24 cellular contexts compared by ENCODE assay signal in genomic region chr6:101085327-101085726, GRCh38.
DNase-seq lines count a peak whose midpoint lies in the region; ATAC-seq and TF ChIP-seq lines count a peak whose summit lies in the region.
"Had no signal": no experiment of that assay in that cellular context is flagged by ENCODE, and none has a peak within 500 bp of the region (broad histone marks: within the 10 kb centered on the region; RNA-seq: fewer than 3 reads in every experiment).

No MANE protein-coding gene starts in this region.

- H3K9me2 ChIP-seq in Karpas-422 (replicated peaks; ENCODE audit: insufficient read depth, low read length) = no peaks in the 10 kb centered on the region

- no peaks in the 10 kb centered on the region for H3K79me2 ChIP-seq in Karpas-422 (ENCODE audit: low read length)

- H3K9me3 ChIP-seq in NT2/D1 (ENCODE audit: insufficient read depth, low read length) (no peaks in the 10 kb centered on the region), Karpas-422 (ENCODE audit: low read length) (peaks cover 1% of the 10 kb centered on the region)
- H3K9me3 ChIP-seq: esophagus squamous epithelium, thoracic aorta had no signal

- DNase-seq in H4 (ENCODE audit: low spot score) (peak; percentile 2), NT2/D1 (ENCODE audit: low read depth, low spot score) (peak; percentile 13), choroid plexus epithelial cell (ENCODE audit: low read depth) (peak; percentile 60), nephron progenitor cell (no peak), NCI-H128 (lab: John Stamatoyannopoulos, UW; ENCODE audit: unreplicated experiment) (no peak), G401 (ENCODE audit: low spot score) (no peak), Karpas-422 (no peak)
- DNase-seq: activated CD4-positive, alpha-beta T cell treated with anti-CD3 and anti-CD28 coated beads, Interleukin-2, amount 10 ng/mL, durations not matched to agents 7 days and 5 days; activated CD8-positive, alpha-beta memory T cell treated with anti-CD3 and anti-CD28 coated beads, Interleukin-2, amount 50 U/mL, for 4 hours; CD8-positive, alpha-beta T cell; central memory CD4-positive, alpha-beta T cell; DMS53; effector CD4-positive, alpha-beta T cell; esophagus squamous epithelium; left ventricle myocardium superior; MM.1S; NCI-H146; occipital lobe; right cardiac atrium; stimulated activated naive B cell treated with anti-CD40 and anti-IgM and Interleukin-4, amounts not matched to agents 10 μg/mL and 1 μg/mL and 100 μg/mL, for 72 hours had no signal

- H3K4me2 ChIP-seq in Karpas-422 (ENCODE audit: low read depth, low read length, poor library complexity, severe bottlenecking) = no peak overlapping the region

- no peak overlapping the region for H3K9ac ChIP-seq in NT2/D1 (ENCODE audit: insufficient read length, low read depth)
- H3K9ac ChIP-seq in Karpas-422 (ENCODE audit: low read length) = no peak overlapping the region

- H3K4me1 Mint-ChIP-seq in nephron progenitor cell = peaks cover 26% of the 10 kb centered on the region
- H3K4me1 Mint-ChIP-seq: activated CD4-positive, alpha-beta T cell treated with anti-CD3 and anti-CD28 coated beads, Interleukin-2, amount 10 ng/mL, durations not matched to agents 7 days and 5 days; stimulated activated naive B cell treated with anti-CD40 and anti-IgM and Interleukin-4, amounts not matched to agents 10 μg/mL and 1 μg/mL and 100 μg/mL, for 72 hours had no signal

- H3K9me3 Mint-ChIP-seq in nephron progenitor cell = peaks cover 8% of the 10 kb centered on the region

- H3K4me3 ChIP-seq in NT2/D1 (ENCODE audit: insufficient read length, low read depth) (no peak overlapping the region), choroid plexus epithelial cell (ENCODE audit: low read depth, low read length) (no peak overlapping the region), Karpas-422 (ENCODE audit: low read length) (no peak overlapping the region)
- H3K4me3 ChIP-seq: esophagus squamous epithelium, thoracic aorta had no signal

- peaks cover 5% of the 10 kb centered on the region for H3K27me3 Mint-ChIP-seq in nephron progenitor cell (ENCODE audit: low read depth, poor library complexity)
- H3K27me3 Mint-ChIP-seq: activated CD4-positive, alpha-beta T cell treated with anti-CD3 and anti-CD28 coated beads, Interleukin-2, amount 10 ng/mL, durations not matched to agents 7 days and 5 days; stimulated activated naive B cell treated with anti-CD40 and anti-IgM and Interleukin-4, amounts not matched to agents 10 μg/mL and 1 μg/mL and 100 μg/mL, for 72 hours had no signal

- no peak overlapping the region for H2AFZ ChIP-seq in Karpas-422 (ENCODE audit: low read length)

- TF ChIP-seq CTCF in choroid plexus epithelial cell (conservative IDR thresholded peaks at IDR 0.05; ENCODE audit: low read depth, low read length) (no peak), nephron progenitor cell (IDR thresholded peaks at IDR 0.05) (no peak)

- peaks cover 6% of the 10 kb centered on the region for H3K36me3 Mint-ChIP-seq in nephron progenitor cell (ENCODE audit: low read depth)
- H3K36me3 Mint-ChIP-seq: CD8-positive, alpha-beta T cell; stimulated activated naive B cell treated with anti-CD40 and anti-IgM and Interleukin-4, amounts not matched to agents 10 μg/mL and 1 μg/mL and 100 μg/mL, for 72 hours had no signal

- H3K36me3 ChIP-seq in NT2/D1 (ENCODE audit: insufficient read depth, insufficient read length, low read length) = no peaks in the 10 kb centered on the region
- H3K36me3 ChIP-seq in Karpas-422 (ENCODE audit: insufficient read depth, low read length) = no peaks in the 10 kb centered on the region
- H3K36me3 ChIP-seq: esophagus squamous epithelium, thoracic aorta had no signal

- no peak overlapping the region for H3K27ac ChIP-seq in Karpas-422 (ENCODE audit: low read length)
- H3K27ac ChIP-seq: esophagus squamous epithelium, RWPE1, thoracic aorta had no signal

- no peaks in the 10 kb centered on the region for H4K20me1 ChIP-seq in Karpas-422 (ENCODE audit: insufficient read depth, low read depth, low read length)

- in situ Hi-C loops in G401 (cut with HindIII; ENCODE audit: low sequenced_read_pairs) = no loop called here

- no peaks in the 10 kb centered on the region for H3K4me1 ChIP-seq in NT2/D1 (ENCODE audit: insufficient read depth, insufficient read length)
- H3K4me1 ChIP-seq in Karpas-422 (ENCODE audit: low read length) = no peaks in the 10 kb centered on the region
- H3K4me1 ChIP-seq: esophagus squamous epithelium had no signal

- no peaks in the 10 kb centered on the region for H3K27me3 ChIP-seq in NT2/D1 (ENCODE audit: insufficient read depth, insufficient read length)
- no peaks in the 10 kb centered on the region for H3K27me3 ChIP-seq in Karpas-422 (ENCODE audit: low read length)
- H3K27me3 ChIP-seq: esophagus squamous epithelium had no signal

- no peak for ATAC-seq in HG03565 (IDR thresholded peaks at IDR 0.05; ENCODE audit: unreplicated experiment)
- ATAC-seq: CD8-positive, alpha-beta T cell; HepG2; left ventricle myocardium superior; right cardiac atrium; stimulated activated naive B cell treated with anti-CD40 and anti-IgM and Interleukin-4, amounts not matched to agents 10 μg/mL and 1 μg/mL and 100 μg/mL, for 72 hours had no signal

- H3K4me3 Mint-ChIP-seq in nephron progenitor cell = no peak overlapping the region
- H3K4me3 Mint-ChIP-seq: activated CD4-positive, alpha-beta T cell treated with anti-CD3 and anti-CD28 coated beads, Interleukin-2, amount 10 ng/mL, durations not matched to agents 7 days and 5 days; CD8-positive, alpha-beta T cell; stimulated activated naive B cell treated with anti-CD40 and anti-IgM and Interleukin-4, amounts not matched to agents 10 μg/mL and 1 μg/mL and 100 μg/mL, for 72 hours had no signal

- H3K27ac Mint-ChIP-seq in nephron progenitor cell = peak overlapping the region; percentile 88
- H3K27ac Mint-ChIP-seq: activated CD4-positive, alpha-beta T cell treated with anti-CD3 and anti-CD28 coated beads, Interleukin-2, amount 10 ng/mL, durations not matched to agents 7 days and 5 days; CD8-positive, alpha-beta T cell; stimulated activated naive B cell treated with anti-CD40 and anti-IgM and Interleukin-4, amounts not matched to agents 10 μg/mL and 1 μg/mL and 100 μg/mL, for 72 hours had no signal

Comparison
In these comparisons a context has a peak if more than half of its experiments do, and no peak if none do; other contexts are left out.
1. DNase-seq: peak in H4 (single experiment), NT2/D1 (single experiment) and choroid plexus epithelial cell (single experiment); none in nephron progenitor cell (single experiment), NCI-H128 (single experiment), G401 (single experiment) and Karpas-422 (single experiment).